ENCODE assay signal across 26 cellular contexts in the genomic region with DNA sequence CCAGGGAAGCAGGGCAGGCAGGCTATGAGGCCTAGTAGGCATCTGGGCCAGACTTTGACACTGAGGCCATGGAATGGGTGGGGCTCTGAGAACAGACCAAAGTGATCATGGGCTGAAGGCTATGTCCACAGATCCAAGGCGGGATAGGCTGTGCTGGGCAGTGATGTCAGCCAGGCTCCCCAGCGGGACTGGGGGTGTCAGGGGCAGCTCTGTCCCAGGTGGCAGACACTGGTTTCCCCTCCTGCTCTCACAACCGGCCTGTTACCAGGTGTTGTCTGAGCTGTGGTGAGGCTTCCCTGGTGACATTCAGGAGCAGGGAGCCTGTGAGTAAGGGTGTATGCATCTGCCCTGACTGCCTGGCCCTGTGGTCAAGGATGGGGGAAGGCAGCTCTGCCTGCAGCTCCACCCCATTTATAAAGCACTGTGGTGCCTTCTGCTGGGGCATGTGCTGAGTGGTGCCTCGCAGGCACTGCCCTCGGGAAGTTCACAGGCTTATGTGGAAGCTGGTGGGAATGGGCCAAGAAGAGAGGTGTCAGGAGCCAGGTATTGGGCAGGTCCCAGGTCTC. TPM values are rescaled to one million over a fixed set of nuclear protein-coding genes. Genes with fewer than 3 reads are reported as not detected.
DNase-seq lines count a peak whose midpoint lies in the region; ATAC-seq, FAIRE-seq and TF ChIP-seq lines count a peak whose summit lies in the region.
"Had no signal": no experiment of that assay in that cellular context is flagged by ENCODE, and none has a peak within 500 bp of the region (broad histone marks: within the 10 kb centered on the region; RNA-seq: fewer than 3 reads in every experiment).

No MANE protein-coding gene starts in this region.

- no peak overlapping the region for H2AFZ ChIP-seq in neuronal stem cell (ENCODE audit: low read length)
- H2AFZ ChIP-seq: PC-9 had no signal

- no peak overlapping the region for H2BK120ac ChIP-seq in neuronal stem cell (ENCODE audit: low read depth, low read length)

- H2BK15ac ChIP-seq in neuronal stem cell (ENCODE audit: low read length), result no peak overlapping the region

- DNase-seq in T-helper 1 cell, result no peak
- no peak for DNase-seq in GM18507 (ENCODE audit: extremely low spot score, insufficient read length, low read depth)
- DNase-seq in central memory CD8-positive, alpha-beta T cell (ENCODE audit: low spot score in 2 of 2), result no peak
- no peak for DNase-seq in neuronal stem cell (ENCODE audit: low spot score)
- DNase-seq in OCI-M2 (lab: John Stamatoyannopoulos, UW; ENCODE audit: unreplicated experiment), result no peak
- DNase-seq in NCI-H2196 (lab: John Stamatoyannopoulos, UW; ENCODE audit: unreplicated experiment), result no peak
- no peak for DNase-seq in GM20000 (ENCODE audit: low spot score)
- DNase-seq: AML-193; Caco-2; DND-41; Karpas-422; NCI-H1092; NCI-H187 treated with DMSO at 0.1 percent for 48 hours; NCI-H345; nephron progenitor cell; PC-9; SHP77 treated with DMSO at 0.1 percent for 48 hours; stimulated activated CD4-positive, alpha-beta T cell treated with anti-CD3 and anti-CD28 coated beads, Interleukin-1b, Interleukin-23, amount 100 ng/mL, for 48 hours; T-cell; testis had no signal

- no CpG with 5 or more reads among the region's 5 CpGs for WGBS in neuronal stem cell (ENCODE audit: extremely low coverage in 2 of 2, insufficient read length in 2 of 2, insufficient replicate concordance in 1 of 2), 2 donors

- no peak overlapping the region for H3K23ac ChIP-seq in neuronal stem cell (ENCODE audit: low read depth, low read length, poor library complexity)

- no peak overlapping the region for H3K27ac ChIP-seq in neuronal stem cell (replicated peaks; ENCODE audit: low read length)
- H3K27ac ChIP-seq: 22Rv1, cardiac muscle cell, PC-9, prostate gland, testis had no signal

- H3K9ac ChIP-seq in neuronal stem cell (ENCODE audit: low read depth, low read length, poor library complexity), result no peak overlapping the region

- H2AK5ac ChIP-seq in neuronal stem cell (ENCODE audit: low read depth, low read length), result no peak overlapping the region

- H3K27me3 Mint-ChIP-seq in T-helper 1 cell treated with Interleukin-12 subunit alpha and Interleukin-12 subunit beta and Interleukin-4 antibody, amounts not matched to agents 30 μg/mL and 1 μg/mL, for 36 hours (ENCODE audit: low read depth), result no peaks in the 10 kb centered on the region
- no peaks in the 10 kb centered on the region for H3K27me3 Mint-ChIP-seq in central memory CD8-positive, alpha-beta T cell
- H3K27me3 Mint-ChIP-seq: dendritic cell treated with granulocyte-macrophage colony-stimulating factor and Interleukin-4, amounts not matched to agents 40 ng/mL and 50 ng/mL, for 4 days; T-cell had no signal

- peak overlapping the region; percentile 43 for H4K8ac ChIP-seq in neuronal stem cell (ENCODE audit: low read depth, low read length)

- H3K36me3 Mint-ChIP-seq in T-helper 1 cell treated with Interleukin-12 subunit alpha and Interleukin-12 subunit beta and Interleukin-4 antibody, amounts not matched to agents 30 μg/mL and 1 μg/mL, for 36 hours (ENCODE audit: low read depth), result peaks cover 7% of the 10 kb centered on the region
- H3K36me3 Mint-ChIP-seq in central memory CD8-positive, alpha-beta T cell (ENCODE audit: insufficient read depth), result peaks cover 2% of the 10 kb centered on the region
- H3K36me3 Mint-ChIP-seq: T-cell had no signal

- peak; percentile 12 for ATAC-seq in central memory CD8-positive, alpha-beta T cell (replicated peaks; ENCODE audit: extremely low read depth, poor library complexity, severe bottlenecking)
- ATAC-seq: GM12878, T-cell had no signal

- H3K36me3 ChIP-seq in neuronal stem cell (replicated peaks in 1 of 2; ENCODE audit: control insufficient read depth in 2 of 2, insufficient read depth in 2 of 2, low read length in 2 of 2), result no peaks in the 10 kb centered on the region
- H3K36me3 ChIP-seq: cardiac muscle cell, prostate gland had no signal

- H3K4ac ChIP-seq in neuronal stem cell (ENCODE audit: low read length), result no peak overlapping the region

- peak; percentile 83 for FAIRE-seq in GM18507 (lab: Jason Lieb, UNC)
- FAIRE-seq: GM12878 had no signal

- H3K4me2 ChIP-seq in neuronal stem cell (ENCODE audit: insufficient read depth, low read length, poor library complexity, severe bottlenecking), result no peak overlapping the region
- H3K4me2 ChIP-seq: PC-9 had no signal

- no peaks in the 10 kb centered on the region for H3K4me1 ChIP-seq in neuronal stem cell (ENCODE audit: control insufficient read depth in 2 of 2, insufficient read depth in 1 of 2, low read depth in 1 of 2, low read length in 2 of 2)
- H3K4me1 ChIP-seq: Caco-2, prostate gland, testis had no signal

- no peak overlapping the region for H2BK12ac ChIP-seq in neuronal stem cell (ENCODE audit: low read length)

- H2BK5ac ChIP-seq in neuronal stem cell (ENCODE audit: low read length), result no peak overlapping the region

- peak overlapping the region; percentile 46 for H3K4me3 Mint-ChIP-seq in T-helper 1 cell treated with Interleukin-12 subunit alpha and Interleukin-12 subunit beta and Interleukin-4 antibody, amounts not matched to agents 30 μg/mL and 1 μg/mL, for 36 hours
- no peak overlapping the region for H3K4me3 Mint-ChIP-seq in central memory CD8-positive, alpha-beta T cell
- H3K4me3 Mint-ChIP-seq: dendritic cell treated with granulocyte-macrophage colony-stimulating factor and Interleukin-4, amounts not matched to agents 40 ng/mL and 50 ng/mL, for 4 days; nephron progenitor cell had no signal

- H3K4me1 Mint-ChIP-seq in T-helper 1 cell treated with Interleukin-12 subunit alpha and Interleukin-12 subunit beta and Interleukin-4 antibody, amounts not matched to agents 30 μg/mL and 1 μg/mL, for 36 hours (ENCODE audit: low read depth), result peaks cover 60% of the 10 kb centered on the region
- H3K4me1 Mint-ChIP-seq in central memory CD8-positive, alpha-beta T cell, result peaks cover 41% of the 10 kb centered on the region
- H3K4me1 Mint-ChIP-seq: nephron progenitor cell had no signal

- no peaks in the 10 kb centered on the region for H3K79me1 ChIP-seq in neuronal stem cell (ENCODE audit: low read depth, low read length)

- H3K4me3 ChIP-seq in neuronal stem cell (ENCODE audit: low read length in 2 of 2), result peak overlapping the region in 1 of 2 donors; percentile 16
- H3K4me3 ChIP-seq: cardiac muscle cell, GM12878, PC-9, prostate gland, testis had no signal

- H3K18ac ChIP-seq in neuronal stem cell (ENCODE audit: low read length), result no peak overlapping the region

- H3K27ac Mint-ChIP-seq in T-helper 1 cell treated with Interleukin-12 subunit alpha and Interleukin-12 subunit beta and Interleukin-4 antibody, amounts not matched to agents 30 μg/mL and 1 μg/mL, for 36 hours, result no peak overlapping the region
- peak overlapping the region; percentile 8 for H3K27ac Mint-ChIP-seq in central memory CD8-positive, alpha-beta T cell (ENCODE audit: low read depth)
- H3K27ac Mint-ChIP-seq: dendritic cell treated with granulocyte-macrophage colony-stimulating factor and Interleukin-4, amounts not matched to agents 40 ng/mL and 50 ng/mL, for 4 days; nephron progenitor cell had no signal

- no peak overlapping the region for H4K91ac ChIP-seq in neuronal stem cell (ENCODE audit: low read depth, low read length, poor library complexity)

- H3K14ac ChIP-seq in neuronal stem cell (ENCODE audit: low read length), result no peak overlapping the region

- H3K9me3 Mint-ChIP-seq in T-helper 1 cell treated with Interleukin-12 subunit alpha and Interleukin-12 subunit beta and Interleukin-4 antibody, amounts not matched to agents 30 μg/mL and 1 μg/mL, for 36 hours, result no peaks in the 10 kb centered on the region
- H3K9me3 Mint-ChIP-seq in central memory CD8-positive, alpha-beta T cell, result no peaks in the 10 kb centered on the region
- H3K9me3 Mint-ChIP-seq: dendritic cell treated with granulocyte-macrophage colony-stimulating factor and Interleukin-4, amounts not matched to agents 40 ng/mL and 50 ng/mL, for 4 days; T-cell had no signal

- no peaks in the 10 kb centered on the region for H3K27me3 ChIP-seq in neuronal stem cell (ENCODE audit: control insufficient read depth in 3 of 3, insufficient read depth in 3 of 3, low read depth in 1 of 3, low read length in 3 of 3)
- H3K27me3 ChIP-seq: cardiac muscle cell, testis had no signal

- no peak for TF ChIP-seq CTCF in GM20000 (IDR thresholded peaks at IDR 0.05; ENCODE audit: extremely low read depth, missing control alignments)

- H3K9me3 ChIP-seq in neuronal stem cell (replicated peaks in 1 of 2; ENCODE audit: control insufficient read depth in 2 of 2, insufficient read depth in 1 of 2, low read depth in 1 of 2, low read length in 2 of 2), result peaks cover 0 to 52% of the 10 kb centered on the region in 2 donors
- H3K9me3 ChIP-seq: Caco-2, prostate gland, testis had no signal

RNA-seq across cellular contexts. Expression of gene IL9R, which starts 2.9 kb away (rescaled TPM):
- polyA plus RNA-seq in neuronal stem cell (2013, experiment 1 of 2), result 0.03 TPM
- polyA plus RNA-seq in neuronal stem cell (2013, experiment 2 of 2), result 0.03 TPM
- polyA plus RNA-seq: cardiac muscle cell had no signal
